ENCODE assay signal across 8 cellular contexts in genomic region chr1:90402893-90403849, GRCh38.
DNase-seq lines count a peak whose midpoint lies in the region; ATAC-seq and TF ChIP-seq lines count a peak whose summit lies in the region.

No MANE protein-coding gene starts in this region.

- H3K4me3 Mint-ChIP-seq in activated naive CD8-positive, alpha-beta T cell treated with anti-CD3 and anti-CD28 coated beads, Interleukin-2, amount 50 U/mL, for 24 hours = no peak overlapping the region
- H3K4me3 Mint-ChIP-seq in effector memory CD8-positive, alpha-beta T cell = no peak overlapping the region

- H3K4me1 Mint-ChIP-seq in activated naive CD8-positive, alpha-beta T cell treated with anti-CD3 and anti-CD28 coated beads, Interleukin-2, amount 50 U/mL, for 24 hours = no peaks in the 10 kb centered on the region
- no peaks in the 10 kb centered on the region for H3K4me1 Mint-ChIP-seq in effector memory CD8-positive, alpha-beta T cell (ENCODE audit: low read depth in 2 of 2)

- no peaks in the 10 kb centered on the region for H3K36me3 ChIP-seq in SJSA1

- H3K4me1 ChIP-seq in SJSA1 (replicated peaks) (peaks cover 22% of the 10 kb centered on the region), foreskin keratinocyte (peaks cover 26% of the 10 kb centered on the region)

- peak; percentile 99 for ATAC-seq in foreskin keratinocyte
- no peak for ATAC-seq in activated naive CD8-positive, alpha-beta T cell treated with anti-CD3 and anti-CD28 coated beads, Interleukin-2, amount 50 U/mL, for 24 hours
- ATAC-seq in effector memory CD8-positive, alpha-beta T cell (replicated peaks) = no peak

- no peaks in the 10 kb centered on the region for H3K27me3 ChIP-seq in SJSA1 (replicated peaks)
- H3K27me3 ChIP-seq in foreskin keratinocyte = peaks cover 5% of the 10 kb centered on the region

- H3K36me3 Mint-ChIP-seq in activated naive CD8-positive, alpha-beta T cell treated with anti-CD3 and anti-CD28 coated beads, Interleukin-2, amount 50 U/mL, for 24 hours (ENCODE audit: low read depth) = no peaks in the 10 kb centered on the region
- H3K36me3 Mint-ChIP-seq in effector memory CD8-positive, alpha-beta T cell (ENCODE audit: insufficient read depth) = no peaks in the 10 kb centered on the region

- H3K9me3 ChIP-seq in SJSA1 (replicated peaks) = no peaks in the 10 kb centered on the region

- H3K27me3 Mint-ChIP-seq in activated naive CD8-positive, alpha-beta T cell treated with anti-CD3 and anti-CD28 coated beads, Interleukin-2, amount 50 U/mL, for 24 hours = peaks cover 10% of the 10 kb centered on the region
- H3K27me3 Mint-ChIP-seq in effector memory CD8-positive, alpha-beta T cell = peaks cover 0 to 4% of the 10 kb centered on the region in 2 donors

- no peak overlapping the region for H3K4me3 ChIP-seq in SJSA1

- DNase-seq in activated CD4-positive, alpha-beta T cell treated with anti-CD3 and anti-CD28 coated beads for 48 hours = peak; percentile 3
- no peak for DNase-seq in activated CD4-positive, alpha-beta T cell treated with anti-CD3 and anti-CD28 coated beads, Interleukin-2, amount 50 U/mL, for 48 hours
- DNase-seq in SJSA1 (ENCODE audit: low read depth in 1 of 2, low spot score in 2 of 2) (peak; percentile 90 to 91), foreskin keratinocyte (peak; percentile 97 to 99), ureter (ENCODE audit: low spot score) (peak; percentile 48), DMS79 treated with DMSO at 0.1 percent for 48 hours (lab: John Stamatoyannopoulos, UW) (no peak)
- no peak for DNase-seq in activated naive CD8-positive, alpha-beta T cell treated with anti-CD3 and anti-CD28 coated beads, Interleukin-2, amount 50 U/mL, for 24 hours
- no peak for DNase-seq in effector memory CD8-positive, alpha-beta T cell

- H3K27ac ChIP-seq in SJSA1 (peak overlapping the region; percentile 45), foreskin keratinocyte (no peak overlapping the region)

- peaks cover 4% of the 10 kb centered on the region for H3K9me3 Mint-ChIP-seq in activated naive CD8-positive, alpha-beta T cell treated with anti-CD3 and anti-CD28 coated beads, Interleukin-2, amount 50 U/mL, for 24 hours
- peaks cover 0 to 3% of the 10 kb centered on the region in 2 donors for H3K9me3 Mint-ChIP-seq in effector memory CD8-positive, alpha-beta T cell

- H3K27ac Mint-ChIP-seq in activated naive CD8-positive, alpha-beta T cell treated with anti-CD3 and anti-CD28 coated beads, Interleukin-2, amount 50 U/mL, for 24 hours = no peak overlapping the region
- H3K27ac Mint-ChIP-seq in effector memory CD8-positive, alpha-beta T cell = no peak overlapping the region

- no peak for TF ChIP-seq CTCF in foreskin keratinocyte (conservative IDR thresholded peaks at IDR 0.05)

Comparison
In these comparisons a context has a peak if more than half of its experiments do, and no peak if none do; other contexts are left out.
1. DNase-seq: peak in activated CD4-positive, alpha-beta T cell treated with anti-CD3 and anti-CD28 coated beads for 48 hours (single experiment), SJSA1 (2 of 2), foreskin keratinocyte (2 of 2) and ureter (single experiment); none in activated CD4-positive, alpha-beta T cell treated with anti-CD3 and anti-CD28 coated beads, Interleukin-2, amount 50 U/mL, for 48 hours (0 of 2), activated naive CD8-positive, alpha-beta T cell treated with anti-CD3 and anti-CD28 coated beads, Interleukin-2, amount 50 U/mL, for 24 hours (single experiment), DMS79 treated with DMSO at 0.1 percent for 48 hours (single experiment) and effector memory CD8-positive, alpha-beta T cell (0 of 3).